Comparison of ENCODE assay signal across 8 cellular contexts in genomic region chr2:120223034-120223912, GRCh38. TPM values are rescaled to one million over a fixed set of nuclear protein-coding genes. Genes with fewer than 3 reads are reported as not detected.
A peak's percentile ranks its signal among the peaks of the same experiment; 100 is the strongest.
DNase-seq lines count a peak whose midpoint lies in the region; TF ChIP-seq lines count a peak whose summit lies in the region.

Gene TMEM185B, minus strand, starts transcription at chr2:120223400. Its CDS starts 424 bp downstream, at chr2:120222976.

- peaks cover 56% of the 10 kb centered on the region for H3K4me1 Mint-ChIP-seq in endothelial cell (ENCODE audit: unreplicated experiment)

- in situ Hi-C loops in Caki2 (cut with HindIII; ENCODE audit: low pct_unique_long_range_greater_than_20kb, low sequenced_read_pairs), result no loop called here

- DNase-seq in Caki2 (ENCODE audit: low read depth), result peak; percentile 96
- DNase-seq in GM20000 (ENCODE audit: low spot score), result peak; percentile 98
- DNase-seq in HS-5 (ENCODE audit: low read depth), result peak; percentile 69
- peak; percentile 59 for DNase-seq in NOMO-1 treated with DMSO at 0.1 percent for 48 hours (lab: John Stamatoyannopoulos, UW; ENCODE audit: unreplicated experiment)
- DNase-seq in activated CD8-positive, alpha-beta memory T cell treated with anti-CD3 and anti-CD28 coated beads, Interleukin-2, amount 50 U/mL, for 1 hour (ENCODE audit: extremely low read depth), result peak; percentile 45
- peak; percentile 85 for DNase-seq in endothelial cell (ENCODE audit: low spot score)
- DNase-seq in middle frontal gyrus (ENCODE audit: extremely low spot score, low spot score), result peak; percentile 48
- DNase-seq in stimulated activated CD8-positive, alpha-beta memory T cell treated with anti-CD3 and anti-CD28 coated beads, Interleukin-4, amount 100 ng/mL, for 1 hour (ENCODE audit: low read depth in 2 of 2, low spot score in 1 of 2), result peak; percentile 65 to 80

- H3K4me3 Mint-ChIP-seq in endothelial cell (ENCODE audit: unreplicated experiment), result peak within 1 kb of the TSS; percentile 87

- peak within 1 kb of the TSS; percentile 84 for H3K27ac Mint-ChIP-seq in endothelial cell (ENCODE audit: unreplicated experiment)

- peaks cover 22% of the 10 kb centered on the region for H3K36me3 Mint-ChIP-seq in endothelial cell (ENCODE audit: low read depth, unreplicated experiment)

- TF ChIP-seq CTCF in GM20000 (IDR thresholded peaks at IDR 0.05; ENCODE audit: extremely low read depth, missing control alignments), result no peak
- TF ChIP-seq CTCF in endothelial cell (IDR thresholded peaks at IDR 0.05; ENCODE audit: unreplicated experiment), result peak; percentile 18

- H3K9me3 Mint-ChIP-seq in endothelial cell (ENCODE audit: unreplicated experiment), result peaks cover 3% of the 10 kb centered on the region

- H3K27me3 Mint-ChIP-seq in endothelial cell (ENCODE audit: unreplicated experiment), result peaks cover 42% of the 10 kb centered on the region

RNA-seq across cellular contexts. Expression of gene TMEM185B, which starts in this region (rescaled TPM):
- 36.1 and 38.3 TPM in 2 replicates for total RNA-seq in Caki2 (2014; rRNA removed; shearing (Covaris generic); ENCODE audit: low replicate concordance)
- total RNA-seq in endothelial cell (ENCODE audit: unreplicated experiment), result 38.4 TPM

Comparison
In these comparisons a context has a peak if more than half of its experiments do, and no peak if none do; other contexts are left out.
1. Peak in every context shown above with its lines: DNase-seq.
2. DNase-seq: peak in every context shown above with its lines; median percentile 98 in GM20000; 96 in Caki2; 85 in endothelial cell; 72 in stimulated activated CD8-positive, alpha-beta memory T cell treated with anti-CD3 and anti-CD28 coated beads, Interleukin-4, amount 100 ng/mL, for 1 hour; 69 in HS-5; 59 in NOMO-1 treated with DMSO at 0.1 percent for 48 hours; 48 in middle frontal gyrus; 45 in activated CD8-positive, alpha-beta memory T cell treated with anti-CD3 and anti-CD28 coated beads, Interleukin-2, amount 50 U/mL, for 1 hour.